Comparison of ENCODE assay signal across 7 cellular contexts in genomic region chr17:48054238-48055185, GRCh38. TPM values are rescaled to one million over a fixed set of nuclear protein-coding genes. Genes with fewer than 3 reads are reported as not detected.
DNase-seq lines count a peak whose midpoint lies in the region; ATAC-seq, FAIRE-seq and TF ChIP-seq lines count a peak whose summit lies in the region.

No MANE protein-coding gene starts in this region.

- CTCF ChIA-PET in HepG2 (lab: Yijun Ruan, JAX; ENCODE audit: low intra/inter-chr PET ratio, low total read pairs): no interaction called here

- FAIRE-seq in HepG2 (lab: Jason Lieb, UNC): no peak

- peaks cover 45% of the 10 kb centered on the region for H4K20me1 ChIP-seq in HepG2 (ENCODE audit: insufficient read depth, low read length)

- TF ChIP-seq POLR2A in HepG2 (IDR thresholded peaks at IDR 0.05; ENCODE audit: insufficient read depth in 1 of 2, low read depth in 2 of 2, low read length in 2 of 2) (no peak), suprapubic skin (IDR thresholded peaks at IDR 0.05) (no peak)

- H3K27ac ChIP-seq in colonic mucosa: no peak overlapping the region
- H3K27ac ChIP-seq in HepG2 (ENCODE audit: extremely low read length, insufficient read depth, low read length): no peak overlapping the region
- peak overlapping the region; percentile 98 for H3K27ac ChIP-seq in suprapubic skin

- peaks cover 45% of the 10 kb centered on the region for H3K79me2 ChIP-seq in HepG2 (ENCODE audit: insufficient read depth, low read length)

- in situ Hi-C loops in HepG2 (cut with HindIII; ENCODE audit: extremely low pct_ligation_motif_present, low pct_unique_long_range_greater_than_20kb): no loop called here

- POLR2A ChIA-PET in HepG2 (lab: Yijun Ruan, JAX): interaction anchor here (1.7 kb wide), 1 partner anchor 10 kb away, joined by 5 read pairs; no protein-coding TSS in a partner anchor

- DNase-seq in HCEC 1CT: peak; percentile 51
- peak; percentile 82 for DNase-seq in NCI-H526 treated with DMSO at 0.1 percent for 48 hours (lab: John Stamatoyannopoulos, UW)
- peak; percentile 64 for DNase-seq in colonic mucosa
- no peak for DNase-seq in HepG2 (ENCODE audit: low spot score)
- DNase-seq in suprapubic skin (ENCODE audit: low spot score in 2 of 2): no peak

- no TSS peak for BruUV-seq in HepG2 (replicated peaks; lab: Mats Ljungman, UMichigan)

- no peak overlapping the region for H3K9ac ChIP-seq in colonic mucosa (ENCODE audit: low read depth in 2 of 2, low read length in 2 of 2)
- no peak overlapping the region for H3K9ac ChIP-seq in HepG2 (ENCODE audit: insufficient read depth, low read depth, low read length)

- no peak for TF ChIP-seq EP300 in HepG2 (IDR thresholded peaks at IDR 0.05; ENCODE audit: low read depth in 2 of 2, low read length in 2 of 2)
- TF ChIP-seq EP300 in HepG2 (CRISPR knock-in tag; IDR thresholded peaks at IDR 0.05; ENCODE audit: borderline replicate concordance): no peak
- TF ChIP-seq EP300 in suprapubic skin (IDR thresholded peaks at IDR 0.05): no peak

- H2AFZ ChIP-seq in HepG2 (ENCODE audit: low read length): no peak overlapping the region

- 96% methylated on average over 33 of the region's 34 CpGs for WGBS in HepG2 (ENCODE audit: low lambda C conversion rate)
- WGBS in suprapubic skin: 28% methylated on average over 11 of the region's 34 CpGs

- peaks cover 8% of the 10 kb centered on the region for H3K36me3 ChIP-seq in colonic mucosa
- H3K36me3 ChIP-seq in HepG2 (replicated peaks in 1 of 2; ENCODE audit: control insufficient read depth in 1 of 2, insufficient read depth in 2 of 2, low read length in 2 of 2): peaks cover 46 to 88% of the 10 kb centered on the region in 2 experiments
- H3K36me3 ChIP-seq in suprapubic skin: peaks cover 41% of the 10 kb centered on the region

- H3K9me3 ChIP-seq in colonic mucosa: no peaks in the 10 kb centered on the region
- H3K9me3 ChIP-seq in HepG2 (ENCODE audit: low read length): no peaks in the 10 kb centered on the region
- H3K9me3 ChIP-seq in suprapubic skin: no peaks in the 10 kb centered on the region

- intact Hi-C loops in colonic mucosa (cut with DNase I) (no loop called here), HepG2 (cut with micrococcal nuclease; ENCODE audit: unreplicated experiment) (no loop called here)

- ATAC-seq in HepG2 (no peak), GM18511 (IDR thresholded peaks at IDR 0.05; ENCODE audit: unreplicated experiment) (no peak), GM21529 (IDR thresholded peaks at IDR 0.05; ENCODE audit: unreplicated experiment) (no peak)

- H3K27me3 ChIP-seq in colonic mucosa (no peaks in the 10 kb centered on the region), HepG2 (ENCODE audit: control insufficient read depth in 1 of 2, insufficient read depth in 2 of 2, low read length in 2 of 2) (no peaks in the 10 kb centered on the region), suprapubic skin (no peaks in the 10 kb centered on the region)

- H3K4me1 ChIP-seq in colonic mucosa: peaks cover 50% of the 10 kb centered on the region
- peaks cover 58% of the 10 kb centered on the region for H3K4me1 ChIP-seq in HepG2 (ENCODE audit: insufficient read depth, low read length)
- peaks cover 95% of the 10 kb centered on the region for H3K4me1 ChIP-seq in suprapubic skin

- TF ChIP-seq RAD21 in HepG2 (CRISPR knock-in tag; IDR thresholded peaks at IDR 0.05): no peak

- H3K4me3 ChIP-seq in colonic mucosa (no peak overlapping the region), HepG2 (replicated peaks in 1 of 3; ENCODE audit: insufficient read depth in 1 of 3, low read depth in 2 of 3, low read length in 3 of 3) (no peak overlapping the region; a peak in 1 of 6 replicates), suprapubic skin (peak overlapping the region; percentile 74)

- no peak for TF ChIP-seq CTCF in colonic mucosa (IDR thresholded peaks at IDR 0.05)
- TF ChIP-seq CTCF in HepG2 (CRISPR knock-in tag; IDR thresholded peaks at IDR 0.05): no peak
- no peak for TF ChIP-seq CTCF in suprapubic skin (IDR thresholded peaks at IDR 0.05)

- no peak overlapping the region for H3K4me2 ChIP-seq in HepG2 (ENCODE audit: low read depth, low read length)

RNA-seq across cellular contexts. Expression of gene NFE2L1, which starts 6.4 kb away (rescaled TPM):
- total RNA-seq in colonic mucosa: 100 to 1,000 TPM; 158 to 264 TPM
- 53.7 and 67.0 TPM in 2 replicates for total RNA-seq in HepG2 (2016; rRNA removed; fragmentation: Illumina TruSeq; extraction: Trizol)
- total RNA-seq in HepG2 (2016; cell fraction: cytosol; rRNA removed; fragmentation: Illumina TruSeq; extraction: Trizol; ENCODE audit: low read depth): 4.7 and 5.3 TPM in 2 replicates
- total RNA-seq in HepG2 (2016; cell fraction: insoluble cytoplasmic fraction; rRNA removed; fragmentation: Illumina TruSeq; extraction: Trizol): 48.3 and 75.7 TPM in 2 replicates
- 18.1 and 20.9 TPM in 2 replicates for total RNA-seq in HepG2 (2016; cell fraction: membrane; rRNA removed; fragmentation: Illumina TruSeq; extraction: Trizol)
- total RNA-seq in HepG2 (2016; cell fraction: nucleus; rRNA removed; fragmentation: Illumina TruSeq; extraction: Trizol): 60.7 and 74.8 TPM in 2 replicates
- polyA plus RNA-seq in HepG2 (2011; rRNA removed): 234 and 278 TPM in 2 replicates
- polyA plus RNA-seq in HepG2 (2011; cell fraction: cytosol; rRNA removed): 165 and 176 TPM in 2 replicates
- 160 and 175 TPM in 2 replicates for polyA plus RNA-seq in HepG2 (2011; cell fraction: nucleus; rRNA removed)
- 180 and 241 TPM in 2 replicates for polyA plus RNA-seq in HepG2 (2012)
- 4.2 and 4.4 TPM in 2 replicates for polyA plus RNA-seq in HepG2 (2016; cell fraction: cytosol; fragmentation: Illumina TruSeq; extraction: Trizol; ENCODE audit: low read depth)
- 37.5 and 44.9 TPM in 2 replicates for polyA plus RNA-seq in HepG2 (2016; cell fraction: insoluble cytoplasmic fraction; fragmentation: Illumina TruSeq; extraction: Trizol; ENCODE audit: low read depth)
- 11.3 and 11.8 TPM in 2 replicates for polyA plus RNA-seq in HepG2 (2016; cell fraction: membrane; fragmentation: Illumina TruSeq; extraction: Trizol; ENCODE audit: low read depth)
- 92.7 and 103 TPM in 2 replicates for polyA plus RNA-seq in HepG2 (2016; cell fraction: nucleus; fragmentation: Illumina TruSeq; extraction: Trizol; ENCODE audit: insufficient read depth, low read depth)
- polyA minus RNA-seq in HepG2 (2011; rRNA and poly(A)+ RNA removed; ENCODE audit: low replicate concordance): 108 and 333 TPM in 2 replicates
- 114 and 124 TPM in 2 replicates for polyA minus RNA-seq in HepG2 (2011; cell fraction: cytosol; rRNA and poly(A)+ RNA removed)
- 57.3 and 65.6 TPM in 2 replicates for polyA minus RNA-seq in HepG2 (2011; cell fraction: nucleus; rRNA and poly(A)+ RNA removed)
- total RNA-seq in suprapubic skin: 100 to 1,000 TPM in 2 of 4 donors, 10 to 100 TPM in 2; 89.9 to 250 (median 138) TPM

RNA-seq across cellular contexts. Expression of gene COPZ2, which starts 16.9 kb away (rescaled TPM):
- total RNA-seq in colonic mucosa (1 to 10 TPM; 4.3 to 9.9 TPM), HepG2 (2016; rRNA removed; fragmentation: Illumina TruSeq; extraction: Trizol) (0.74 and 1.5 TPM in 2 replicates), suprapubic skin (10 to 100 TPM in 3 of 4 donors, 1 to 10 TPM in 1; 9.7 to 17.2 (median 12.5) TPM)
- total RNA-seq in HepG2 (2016; cell fraction: cytosol; rRNA removed; fragmentation: Illumina TruSeq; extraction: Trizol; ENCODE audit: low read depth): 0.81 and 1.5 TPM in 2 replicates
- 0.91 TPM in 1 of 2 replicates, not detected in the other for total RNA-seq in HepG2 (2016; cell fraction: insoluble cytoplasmic fraction; rRNA removed; fragmentation: Illumina TruSeq; extraction: Trizol)
- total RNA-seq in HepG2 (2016; cell fraction: membrane; rRNA removed; fragmentation: Illumina TruSeq; extraction: Trizol): 0.96 and 1.8 TPM in 2 replicates
- 1.4 TPM in 1 of 2 replicates, not detected in the other for total RNA-seq in HepG2 (2016; cell fraction: nucleus; rRNA removed; fragmentation: Illumina TruSeq; extraction: Trizol)
- 0.48 and 0.61 TPM in 2 replicates for polyA plus RNA-seq in HepG2 (2011; rRNA removed)
- polyA plus RNA-seq in HepG2 (2011; cell fraction: cytosol; rRNA removed): 0.48 and 0.96 TPM in 2 replicates
- polyA plus RNA-seq in HepG2 (2011; cell fraction: nucleus; rRNA removed): 0.68 and 0.90 TPM in 2 replicates
- 0.63 and 1.8 TPM in 2 replicates for polyA plus RNA-seq in HepG2 (2012)
- polyA plus RNA-seq in HepG2 (2016; cell fraction: cytosol; fragmentation: Illumina TruSeq; extraction: Trizol; ENCODE audit: low read depth): 2.3 and 2.4 TPM in 2 replicates
- 0.87 and 4.9 TPM in 2 replicates for polyA plus RNA-seq in HepG2 (2016; cell fraction: insoluble cytoplasmic fraction; fragmentation: Illumina TruSeq; extraction: Trizol; ENCODE audit: low read depth)
- 1.1 and 2.1 TPM in 2 replicates for polyA plus RNA-seq in HepG2 (2016; cell fraction: membrane; fragmentation: Illumina TruSeq; extraction: Trizol; ENCODE audit: low read depth)
- polyA plus RNA-seq in HepG2 (2016; cell fraction: nucleus; fragmentation: Illumina TruSeq; extraction: Trizol; ENCODE audit: insufficient read depth, low read depth): 2.4 TPM in 1 of 2 replicates, not detected in the other
- 0.50 and 0.94 TPM in 2 replicates for polyA minus RNA-seq in HepG2 (2011; rRNA and poly(A)+ RNA removed; ENCODE audit: low replicate concordance)
- polyA minus RNA-seq in HepG2 (2011; cell fraction: cytosol; rRNA and poly(A)+ RNA removed): not detected in 2 replicates
- 0.77 TPM in 1 of 2 replicates, not detected in the other for polyA minus RNA-seq in HepG2 (2011; cell fraction: nucleus; rRNA and poly(A)+ RNA removed)

RNA-seq across cellular contexts. Expression of gene CBX1, which starts 46.8 kb away (rescaled TPM):
- total RNA-seq in colonic mucosa (10 to 100 TPM; 32.3 to 53.0 TPM), HepG2 (2016; rRNA removed; fragmentation: Illumina TruSeq; extraction: Trizol) (108 and 143 TPM in 2 replicates), suprapubic skin (10 to 100 TPM; 18.4 to 27.5 (median 22.3) TPM)
- 16.2 and 17.8 TPM in 2 replicates for total RNA-seq in HepG2 (2016; cell fraction: cytosol; rRNA removed; fragmentation: Illumina TruSeq; extraction: Trizol; ENCODE audit: low read depth)
- 108 and 140 TPM in 2 replicates for total RNA-seq in HepG2 (2016; cell fraction: insoluble cytoplasmic fraction; rRNA removed; fragmentation: Illumina TruSeq; extraction: Trizol)
- total RNA-seq in HepG2 (2016; cell fraction: membrane; rRNA removed; fragmentation: Illumina TruSeq; extraction: Trizol): 67.2 and 72.5 TPM in 2 replicates
- total RNA-seq in HepG2 (2016; cell fraction: nucleus; rRNA removed; fragmentation: Illumina TruSeq; extraction: Trizol): 42.1 and 47.3 TPM in 2 replicates
- polyA plus RNA-seq in HepG2 (2011; rRNA removed): 14.1 and 17.8 TPM in 2 replicates
- 10.3 and 14.7 TPM in 2 replicates for polyA plus RNA-seq in HepG2 (2011; cell fraction: cytosol; rRNA removed)
- 6.8 and 9.2 TPM in 2 replicates for polyA plus RNA-seq in HepG2 (2011; cell fraction: nucleus; rRNA removed)
- 50.0 and 59.7 TPM in 2 replicates for polyA plus RNA-seq in HepG2 (2012)
- polyA plus RNA-seq in HepG2 (2016; cell fraction: cytosol; fragmentation: Illumina TruSeq; extraction: Trizol; ENCODE audit: low read depth): 17.9 and 19.4 TPM in 2 replicates
- 155 TPM in 2 replicates for polyA plus RNA-seq in HepG2 (2016; cell fraction: insoluble cytoplasmic fraction; fragmentation: Illumina TruSeq; extraction: Trizol; ENCODE audit: low read depth)
- polyA plus RNA-seq in HepG2 (2016; cell fraction: membrane; fragmentation: Illumina TruSeq; extraction: Trizol; ENCODE audit: low read depth): 52.8 TPM in 2 replicates
- polyA plus RNA-seq in HepG2 (2016; cell fraction: nucleus; fragmentation: Illumina TruSeq; extraction: Trizol; ENCODE audit: insufficient read depth, low read depth): 70.7 and 71.8 TPM in 2 replicates
- 6.5 and 6.7 TPM in 2 replicates for polyA minus RNA-seq in HepG2 (2011; rRNA and poly(A)+ RNA removed; ENCODE audit: low replicate concordance)
- 12.5 and 14.1 TPM in 2 replicates for polyA minus RNA-seq in HepG2 (2011; cell fraction: cytosol; rRNA and poly(A)+ RNA removed)
- 9.0 and 9.3 TPM in 2 replicates for polyA minus RNA-seq in HepG2 (2011; cell fraction: nucleus; rRNA and poly(A)+ RNA removed)

RNA-seq across cellular contexts. Expression of gene SNX11, which starts 53.1 kb away (rescaled TPM):
- total RNA-seq in colonic mucosa (10 to 100 TPM; 18.7 to 24.4 TPM), HepG2 (2016; rRNA removed; fragmentation: Illumina TruSeq; extraction: Trizol) (14.0 and 15.9 TPM in 2 replicates), suprapubic skin (10 to 100 TPM in 3 of 4 donors, 1 to 10 TPM in 1; 8.4 to 16.4 (median 13.1) TPM)
- 6.2 and 6.3 TPM in 2 replicates for total RNA-seq in HepG2 (2016; cell fraction: cytosol; rRNA removed; fragmentation: Illumina TruSeq; extraction: Trizol; ENCODE audit: low read depth)
- total RNA-seq in HepG2 (2016; cell fraction: insoluble cytoplasmic fraction; rRNA removed; fragmentation: Illumina TruSeq; extraction: Trizol): 13.8 and 15.9 TPM in 2 replicates
- 14.3 and 16.5 TPM in 2 replicates for total RNA-seq in HepG2 (2016; cell fraction: membrane; rRNA removed; fragmentation: Illumina TruSeq; extraction: Trizol)
- total RNA-seq in HepG2 (2016; cell fraction: nucleus; rRNA removed; fragmentation: Illumina TruSeq; extraction: Trizol): 11.5 and 12.4 TPM in 2 replicates
- 12.9 and 14.0 TPM in 2 replicates for polyA plus RNA-seq in HepG2 (2011; rRNA removed)
- polyA plus RNA-seq in HepG2 (2011; cell fraction: cytosol; rRNA removed): 11.7 and 14.4 TPM in 2 replicates
- 10.4 and 12.3 TPM in 2 replicates for polyA plus RNA-seq in HepG2 (2011; cell fraction: nucleus; rRNA removed)
- polyA plus RNA-seq in HepG2 (2012): 9.6 and 9.7 TPM in 2 replicates
- polyA plus RNA-seq in HepG2 (2016; cell fraction: cytosol; fragmentation: Illumina TruSeq; extraction: Trizol; ENCODE audit: low read depth): 4.2 TPM in 2 replicates
- 17.1 and 18.0 TPM in 2 replicates for polyA plus RNA-seq in HepG2 (2016; cell fraction: insoluble cytoplasmic fraction; fragmentation: Illumina TruSeq; extraction: Trizol; ENCODE audit: low read depth)
- polyA plus RNA-seq in HepG2 (2016; cell fraction: membrane; fragmentation: Illumina TruSeq; extraction: Trizol; ENCODE audit: low read depth): 11.9 and 13.2 TPM in 2 replicates
- polyA plus RNA-seq in HepG2 (2016; cell fraction: nucleus; fragmentation: Illumina TruSeq; extraction: Trizol; ENCODE audit: insufficient read depth, low read depth): 19.4 and 22.2 TPM in 2 replicates
- 14.4 and 17.8 TPM in 2 replicates for polyA minus RNA-seq in HepG2 (2011; rRNA and poly(A)+ RNA removed; ENCODE audit: low replicate concordance)
- 6.2 and 7.3 TPM in 2 replicates for polyA minus RNA-seq in HepG2 (2011; cell fraction: cytosol; rRNA and poly(A)+ RNA removed)
- polyA minus RNA-seq in HepG2 (2011; cell fraction: nucleus; rRNA and poly(A)+ RNA removed): 11.1 and 12.1 TPM in 2 replicates

Comparison
In these comparisons a context has a peak if more than half of its experiments do, and no peak if none do; other contexts are left out.
1. DNase-seq: peak in HCEC 1CT (single experiment), NCI-H526 treated with DMSO at 0.1 percent for 48 hours (single experiment) and colonic mucosa (single experiment); none in HepG2 (single experiment) and suprapubic skin (0 of 2).